In genomic region chr1:96256391-96256790, GRCh38 we compare ENCODE assay signal across 25 cellular contexts.
"Had no signal": no experiment of that assay in that cellular context is flagged by ENCODE, and none has a peak within 500 bp of the region (broad histone marks: within the 10 kb centered on the region; RNA-seq: fewer than 3 reads in every experiment).

No MANE protein-coding gene starts in this region.

- H3K4me1 Mint-ChIP-seq: activated naive CD4-positive, alpha-beta T cell treated with anti-CD3 and anti-CD28 coated beads, Interleukin-2, amount 10 ng/mL, durations not matched to agents 7 days and 5 days; activated naive CD8-positive, alpha-beta T cell treated with anti-CD3 and anti-CD28 coated beads for 36 hours; T-cell had no signal

- H3K27me3 Mint-ChIP-seq: activated CD8-positive, alpha-beta T cell treated with anti-CD3 and anti-CD28 coated beads for 36 hours; activated naive CD4-positive, alpha-beta T cell treated with anti-CD3 and anti-CD28 coated beads, Interleukin-2, amount 10 ng/mL, durations not matched to agents 7 days and 5 days; activated naive CD8-positive, alpha-beta T cell treated with anti-CD3 and anti-CD28 coated beads for 36 hours; T-cell had no signal

- DNase-seq: activated CD4-positive, alpha-beta T cell treated with anti-CD3 and anti-CD28 coated beads for 4 hours; activated CD8-positive, alpha-beta memory T cell treated with anti-CD3 and anti-CD28 coated beads, Interleukin-2, amount 50 U/mL, for 4 hours; activated CD8-positive, alpha-beta T cell treated with anti-CD3 and anti-CD28 coated beads for 36 hours; activated gamma-delta T cell treated with Interleukin-2 at 50 U/mL for 16 hours; activated naive CD4-positive, alpha-beta T cell treated with anti-CD3 and anti-CD28 coated beads, Interleukin-2, amount 10 ng/mL, durations not matched to agents 7 days and 5 days; activated naive CD8-positive, alpha-beta T cell treated with anti-CD3 and anti-CD28 coated beads for 36 hours; activated T-cell treated with anti-CD3 and anti-CD28 coated beads, Interleukin-2, amount 50 U/mL, for 72 hours; adrenal gland; aorta; MG63; MV-4-11; NCI-H1092 treated with DMSO at 0.1 percent for 48 hours; NCI-H1417 treated with DMSO at 0.1 percent for 48 hours; NCI-H1694; NCI-H2029; NCI-H510A treated with DMSO at 0.1 percent for 48 hours; NCI-H69; NK-92 treated with Interleukin-12 subunit alpha and Interleukin-12 subunit beta, amount 100 ng/mL, for 24 hours; RPMI8226; T-cell; T-helper 2 cell had no signal

- H3K4me3 Mint-ChIP-seq: activated CD8-positive, alpha-beta T cell treated with anti-CD3 and anti-CD28 coated beads for 36 hours; activated naive CD4-positive, alpha-beta T cell treated with anti-CD3 and anti-CD28 coated beads, Interleukin-2, amount 10 ng/mL, durations not matched to agents 7 days and 5 days; activated naive CD8-positive, alpha-beta T cell treated with anti-CD3 and anti-CD28 coated beads for 36 hours; activated T-cell treated with anti-CD3 and anti-CD28 coated beads, Interleukin-2, amount 50 U/mL, for 72 hours; T-cell had no signal

- H3K36me3 Mint-ChIP-seq: activated naive CD4-positive, alpha-beta T cell treated with anti-CD3 and anti-CD28 coated beads, Interleukin-2, amount 10 ng/mL, durations not matched to agents 7 days and 5 days; activated naive CD8-positive, alpha-beta T cell treated with anti-CD3 and anti-CD28 coated beads for 36 hours; T-cell had no signal

- H3K27ac Mint-ChIP-seq: activated CD8-positive, alpha-beta T cell treated with anti-CD3 and anti-CD28 coated beads for 36 hours; activated naive CD4-positive, alpha-beta T cell treated with anti-CD3 and anti-CD28 coated beads, Interleukin-2, amount 10 ng/mL, durations not matched to agents 7 days and 5 days; activated naive CD8-positive, alpha-beta T cell treated with anti-CD3 and anti-CD28 coated beads for 36 hours; activated T-cell treated with anti-CD3 and anti-CD28 coated beads, Interleukin-2, amount 50 U/mL, for 72 hours; activated T-helper 2 cell treated with anti-CD3 and anti-CD28 coated beads, Interferon-gamma antibody, Interleukin-2, Interleukin-4, amounts not matched to agents 10 μg/mL and 5 μg/mL and 100 μg/mL, durations not matched to agents 14 hours and 24 hours and 36 hours; T-cell had no signal

- H3K9me3 Mint-ChIP-seq: activated naive CD4-positive, alpha-beta T cell treated with anti-CD3 and anti-CD28 coated beads, Interleukin-2, amount 10 ng/mL, durations not matched to agents 7 days and 5 days; activated naive CD8-positive, alpha-beta T cell treated with anti-CD3 and anti-CD28 coated beads for 36 hours had no signal

- ATAC-seq: activated CD4-positive, CD25-positive, alpha-beta regulatory T cell treated with anti-CD3 and anti-CD28 coated beads, Interleukin-2, amount 50 U/mL, for 24 hours; activated CD8-positive, alpha-beta T cell treated with anti-CD3 and anti-CD28 coated beads for 36 hours; activated T-cell treated with anti-CD3 and anti-CD28 coated beads, Interleukin-2, amount 50 U/mL, for 72 hours; Panc1; Right ventricle myocardium inferior; T-cell had no signal
